Comparison of ENCODE assay signal across 11 cellular contexts in genomic region chr20:17835941-17836861, GRCh38.
DNase-seq lines count a peak whose midpoint lies in the region; ATAC-seq and TF ChIP-seq lines count a peak whose summit lies in the region.
"Had no signal": no experiment of that assay in that cellular context is flagged by ENCODE, and none has a peak within 500 bp of the region (broad histone marks: within the 10 kb centered on the region; RNA-seq: fewer than 3 reads in every experiment).

No MANE protein-coding gene starts in this region.

- peaks cover 2% of the 10 kb centered on the region for H3K36me3 Mint-ChIP-seq in T-helper 2 cell treated with Interferon-gamma antibody and Interleukin-4, amounts not matched to agents 5 μg/mL and 100 μg/mL, for 36 hours (ENCODE audit: low read depth)

- no peak for TF ChIP-seq CTCF in WI38 (IDR thresholded peaks at IDR 0.05; ENCODE audit: low read depth, low read length)
- no peak for TF ChIP-seq CTCF in ovary (IDR thresholded peaks at IDR 0.05)

- no peaks in the 10 kb centered on the region for H3K9me3 ChIP-seq in ovary

- no peak overlapping the region for H3K27ac Mint-ChIP-seq in T-helper 2 cell treated with Interferon-gamma antibody and Interleukin-4, amounts not matched to agents 5 μg/mL and 100 μg/mL, for 36 hours
- H3K27ac Mint-ChIP-seq: activated B cell treated with CpG ODN at 0.5 μM for 24 hours, B cell had no signal

- H3K4me3 Mint-ChIP-seq in T-helper 2 cell treated with Interferon-gamma antibody and Interleukin-4, amounts not matched to agents 5 μg/mL and 100 μg/mL, for 36 hours = no peak overlapping the region
- H3K4me3 Mint-ChIP-seq: activated B cell treated with CpG ODN at 0.5 μM for 24 hours, B cell had no signal

- TF ChIP-seq POLR2A in ovary (IDR thresholded peaks at IDR 0.05) = no peak

- H3K79me2 ChIP-seq in ACC112 (ENCODE audit: control insufficient read depth, insufficient read depth, low read length, unreplicated experiment) = no peaks in the 10 kb centered on the region

- peak; percentile 88 for DNase-seq in Right ventricle myocardium superior
- peak; percentile 60 to 77 (median 72) for DNase-seq in ovary
- no peak for DNase-seq in activated CD8-positive, alpha-beta memory T cell treated with anti-CD3 and anti-CD28 coated beads for 24 hours
- no peak for DNase-seq in T-helper 2 cell treated with Interferon-gamma antibody and Interleukin-4, amounts not matched to agents 5 μg/mL and 100 μg/mL, for 36 hours (ENCODE audit: low spot score)
- DNase-seq in D341Med (ENCODE audit: low spot score) = no peak
- no peak for DNase-seq in DMS53 treated with DMSO at 0.1 percent for 48 hours (lab: John Stamatoyannopoulos, UW; ENCODE audit: unreplicated experiment)
- DNase-seq: activated B cell treated with CpG ODN at 0.5 μM for 24 hours, NCI-H82 had no signal

- peak overlapping the region; percentile 22; the same call in 1 of the 2 replicates for H3K4me3 ChIP-seq in ACC112 (ENCODE audit: low read depth, low read length)
- H3K4me3 ChIP-seq in WI38 (ENCODE audit: low read depth, low read length) = peak overlapping the region; percentile 14
- H3K4me3 ChIP-seq in ovary = no peak overlapping the region

- H3K9me3 Mint-ChIP-seq in T-helper 2 cell treated with Interferon-gamma antibody and Interleukin-4, amounts not matched to agents 5 μg/mL and 100 μg/mL, for 36 hours = peaks cover 4% of the 10 kb centered on the region

- no peaks in the 10 kb centered on the region for H3K36me3 ChIP-seq in ACC112 (ENCODE audit: insufficient read depth, low read length)
- no peaks in the 10 kb centered on the region for H3K36me3 ChIP-seq in ovary

- peak overlapping the region; percentile 76 for H3K27ac ChIP-seq in ACC112 (ENCODE audit: low read depth, low read length)
- peak overlapping the region; percentile 17 to 54 for H3K27ac ChIP-seq in ovary

- peaks cover 30% of the 10 kb centered on the region for H3K4me1 ChIP-seq in ACC112 (ENCODE audit: control insufficient read depth, insufficient read depth, low read length, unreplicated experiment)
- peaks cover 5% of the 10 kb centered on the region for H3K4me1 ChIP-seq in ovary (ENCODE audit: insufficient read depth)

- peaks cover 8% of the 10 kb centered on the region for H3K27me3 Mint-ChIP-seq in T-helper 2 cell treated with Interferon-gamma antibody and Interleukin-4, amounts not matched to agents 5 μg/mL and 100 μg/mL, for 36 hours (ENCODE audit: low read depth)
- H3K27me3 Mint-ChIP-seq: B cell had no signal

- H3K27me3 ChIP-seq in ACC112 (ENCODE audit: insufficient read depth, low read length) = no peaks in the 10 kb centered on the region
- no peaks in the 10 kb centered on the region for H3K27me3 ChIP-seq in ovary

- WGBS in ovary, 3 donors = 14 to 24% (median 15%) methylated on average over 21 of the region's 21 CpGs

- ATAC-seq in Right ventricle myocardium superior (ENCODE audit: poor library complexity) = peak; percentile 87

- no peaks in the 10 kb centered on the region for H3K4me1 Mint-ChIP-seq in T-helper 2 cell treated with Interferon-gamma antibody and Interleukin-4, amounts not matched to agents 5 μg/mL and 100 μg/mL, for 36 hours (ENCODE audit: low read depth)

- peak overlapping the region; percentile 80 for H2AFZ ChIP-seq in ACC112 (ENCODE audit: low read length, unreplicated experiment)

- no peak for TF ChIP-seq EP300 in ovary (IDR thresholded peaks at IDR 0.05)

- intact Hi-C loops in Right ventricle myocardium superior (cut with DNase I) = no loop called here
- intact Hi-C loops in ovary (cut with DNase I) = no loop called here

Comparison
In these comparisons a context has a peak if more than half of its experiments do, and no peak if none do; other contexts are left out.
1. DNase-seq: peak in Right ventricle myocardium superior (single experiment) and ovary (5 of 5); none in activated CD8-positive, alpha-beta memory T cell treated with anti-CD3 and anti-CD28 coated beads for 24 hours (single experiment), T-helper 2 cell treated with Interferon-gamma antibody and Interleukin-4, amounts not matched to agents 5 μg/mL and 100 μg/mL, for 36 hours (single experiment), D341Med (single experiment) and DMS53 treated with DMSO at 0.1 percent for 48 hours (single experiment).